Comparison of ENCODE assay signal across 1 cellular context in genomic region chr3:100335137-100335833, GRCh38.
TF ChIP-seq lines count a peak whose summit lies in the region.

No MANE protein-coding gene starts in this region.

TF ChIP-seq in K562, 482 proteins besides CTCF, POLR2A, EP300 and RAD21 (continued from another document and continues in another):
- no peak for TF ChIP-seq CEBPZ (IDR thresholded peaks at IDR 0.05; ENCODE audit: borderline replicate concordance, low read depth, low read length)
- TF ChIP-seq ZNF3 (CRISPR knock-in tag; IDR thresholded peaks at IDR 0.05), result no peak
- TF ChIP-seq HNRNPK (IDR thresholded peaks at IDR 0.05; ENCODE audit: low read depth, low read length, poor library complexity, severe bottlenecking), result no peak
- TF ChIP-seq ZNF696 (CRISPR knock-in tag; conservative IDR thresholded peaks at IDR 0.05), result no peak
- TF ChIP-seq TFAP4 (CRISPR knock-in tag; IDR thresholded peaks at IDR 0.05; ENCODE audit: borderline replicate concordance), result no peak; the same call in 1 of the 2 replicates
- no peak for TF ChIP-seq ILK (tag; IDR thresholded peaks at IDR 0.05; ENCODE audit: borderline replicate concordance, low read depth)
- no peak for TF ChIP-seq DIDO1 (tag; IDR thresholded peaks at IDR 0.05; ENCODE audit: low read depth)
- no peak for TF ChIP-seq ZNF134 (CRISPR knock-in tag; conservative IDR thresholded peaks at IDR 0.05)
- TF ChIP-seq TEAD1 (CRISPR knock-in tag; IDR thresholded peaks at IDR 0.05), result no peak
- no peak for TF ChIP-seq PREB (CRISPR knock-in tag; IDR thresholded peaks at IDR 0.05)
- no peak for TF ChIP-seq ATF4 (CRISPR knock-in tag; IDR thresholded peaks at IDR 0.05)
- TF ChIP-seq CHAMP1 (IDR thresholded peaks at IDR 0.05), result no peak
- no peak for TF ChIP-seq MEF2A (IDR thresholded peaks at IDR 0.05; ENCODE audit: control insufficient read depth, low read depth, low read length)
- no peak for TF ChIP-seq NCOR1 (IDR thresholded peaks at IDR 0.05)
- peak; percentile 88 for TF ChIP-seq PKNOX1 (IDR thresholded peaks at IDR 0.05)
- TF ChIP-seq SMARCA5 (IDR thresholded peaks at IDR 0.05), result no peak
- no peak for TF ChIP-seq ZNF695 (CRISPR knock-in tag; IDR thresholded peaks at IDR 0.05)
- TF ChIP-seq E2F6 (IDR thresholded peaks at IDR 0.05; ENCODE audit: borderline replicate concordance in 1 of 2, extremely low read depth in 1 of 2, insufficient read depth in 1 of 2, insufficient read length in 1 of 2, low read depth in 1 of 2, low read length in 1 of 2, poor library complexity in 1 of 2, severe bottlenecking in 1 of 2), result peak; percentile 86 to 95
- TF ChIP-seq CBX8 (IDR thresholded peaks at IDR 0.05; ENCODE audit: borderline replicate concordance, extremely low read depth, low read depth, low read length, poor library complexity, severe bottlenecking), result no peak
- peak; percentile 41; the same call in 1 of the 2 replicates for TF ChIP-seq RAD51 (IDR thresholded peaks at IDR 0.05; ENCODE audit: borderline replicate concordance, low read depth)
- TF ChIP-seq BRF1 (IDR thresholded peaks at IDR 0.05; ENCODE audit: borderline replicate concordance, extremely low read depth, insufficient read length), result no peak
- no peak for TF ChIP-seq ZNF140 (CRISPR knock-in tag; IDR thresholded peaks at IDR 0.05)
- TF ChIP-seq ZNF398 (CRISPR knock-in tag; IDR thresholded peaks at IDR 0.05), result no peak
- no peak for TF ChIP-seq RBM17 (IDR thresholded peaks at IDR 0.05; ENCODE audit: borderline replicate concordance, low read depth, low read length)
- TF ChIP-seq RUNX1 (IDR thresholded peaks at IDR 0.05; ENCODE audit: low read depth), result no peak
- peak; percentile 68 for TF ChIP-seq CTBP1 (IDR thresholded peaks at IDR 0.05; ENCODE audit: borderline replicate concordance)
- peak; percentile 39 for TF ChIP-seq ZNF316 (IDR thresholded peaks at IDR 0.05)
- TF ChIP-seq PTRF (tag; IDR thresholded peaks at IDR 0.05), result no peak
- TF ChIP-seq ZBED1 (IDR thresholded peaks at IDR 0.05), result no peak
- no peak for TF ChIP-seq BRCA1 (IDR thresholded peaks at IDR 0.05)
- no peak for TF ChIP-seq BRCA1 (CRISPR knock-in tag; IDR thresholded peaks at IDR 0.05)
- TF ChIP-seq RFX1 (IDR thresholded peaks at IDR 0.05), result peak; percentile 83
- TF ChIP-seq KLF10 (CRISPR knock-in tag; IDR thresholded peaks at IDR 0.05), result no peak
- no peak for TF ChIP-seq ZNF347 (CRISPR knock-in tag; IDR thresholded peaks at IDR 0.05; ENCODE audit: low read depth)
- peak; percentile 27; the same call in 1 of the 2 replicates for TF ChIP-seq SMAD4 (CRISPR knock-in tag; conservative IDR thresholded peaks at IDR 0.05)
- no peak for TF ChIP-seq NCOA6 (IDR thresholded peaks at IDR 0.05)
- no peak for TF ChIP-seq NR4A1 (CRISPR knock-in tag; IDR thresholded peaks at IDR 0.05)
- no peak for TF ChIP-seq NR4A1 (tag; IDR thresholded peaks at IDR 0.05)
- TF ChIP-seq ZNF780A (CRISPR knock-in tag; IDR thresholded peaks at IDR 0.05), result no peak
- TF ChIP-seq ZBTB11 (CRISPR knock-in tag; IDR thresholded peaks at IDR 0.05), result no peak
- TF ChIP-seq XRCC3 (IDR thresholded peaks at IDR 0.05), result no peak
- TF ChIP-seq E4F1 (CRISPR knock-in tag; IDR thresholded peaks at IDR 0.05; ENCODE audit: borderline replicate concordance), result no peak
- no peak for TF ChIP-seq MTF1 (CRISPR knock-in tag; IDR thresholded peaks at IDR 0.05; ENCODE audit: borderline replicate concordance)
- no peak for TF ChIP-seq MXD1 (CRISPR knock-in tag; IDR thresholded peaks at IDR 0.05; ENCODE audit: borderline replicate concordance, poor library complexity, severe bottlenecking)
